In genomic region chr1:114707604-114708003, GRCh38 we compare ENCODE assay signal across 1 cellular context.
TF ChIP-seq lines count a peak whose summit lies in the region.

No MANE protein-coding gene starts in this region.

TF ChIP-seq in endothelial cell of umbilical vein, 7 proteins besides CTCF, POLR2A, EP300 and RAD21:
- TF ChIP-seq EZH2 (IDR thresholded peaks at IDR 0.05; ENCODE audit: borderline replicate concordance, low read depth, low read length, severe bottlenecking) (no peak), FOS (IDR thresholded peaks at IDR 0.05; ENCODE audit: borderline replicate concordance, insufficient read depth, low read length) (no peak), MAX (IDR thresholded peaks at IDR 0.05; ENCODE audit: insufficient read depth, insufficient read length) (no peak), POLR2AphosphoS5 (IDR thresholded peaks at IDR 0.05; ENCODE audit: insufficient read depth, low read depth, low read length) (no peak), JUN (IDR thresholded peaks at IDR 0.05; ENCODE audit: borderline replicate concordance, insufficient read depth, insufficient read length, low read depth) (no peak), GATA2 (IDR thresholded peaks at IDR 0.05; ENCODE audit: insufficient read depth, insufficient read length, low read depth, low read length) (no peak), MYC (IDR thresholded peaks at IDR 0.05; ENCODE audit: low read depth, low read length) (no peak)
TF ChIP-seq in endothelial cell of umbilical vein: peak in this region for 0.
